14 cellular contexts compared by ENCODE assay signal in the genomic region with DNA sequence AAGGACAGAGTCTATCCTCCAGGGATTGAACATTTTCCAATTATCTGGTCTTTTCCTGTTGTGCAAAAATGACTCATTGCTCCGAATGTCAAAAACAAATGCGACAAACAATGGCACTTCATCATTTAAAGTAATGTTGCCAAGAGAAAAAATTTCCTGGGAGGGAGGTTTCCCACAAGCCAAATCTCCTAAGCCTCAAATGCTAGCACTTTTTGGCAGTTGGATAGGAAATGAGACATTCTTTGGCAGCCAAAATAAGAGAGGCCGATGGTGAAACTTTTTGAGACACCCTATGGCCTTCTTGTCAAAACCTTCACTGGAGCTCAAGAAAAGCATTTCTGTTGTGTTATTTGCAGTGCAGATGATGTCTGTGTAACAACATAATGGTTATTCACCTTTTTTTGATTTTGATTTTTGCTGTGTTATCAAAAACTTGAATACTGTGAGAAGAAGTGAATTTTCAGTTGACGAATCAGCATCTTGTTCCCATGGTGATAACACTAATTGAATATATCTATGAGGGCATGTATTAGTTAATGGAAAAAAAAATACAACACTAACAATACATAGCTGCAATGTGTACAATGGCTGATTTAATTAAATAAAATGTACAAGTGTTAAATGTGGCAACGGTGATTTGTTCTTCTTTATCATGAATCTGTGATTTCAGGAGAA.
DNase-seq lines count a peak whose midpoint lies in the region; ATAC-seq and TF ChIP-seq lines count a peak whose summit lies in the region.
"Had no signal": no experiment of that assay in that cellular context is flagged by ENCODE, and none has a peak within 500 bp of the region (broad histone marks: within the 10 kb centered on the region; RNA-seq: fewer than 3 reads in every experiment).

No MANE protein-coding gene starts in this region.

- DNase-seq in BJ (ENCODE audit: low read depth) = peak; percentile 53
- DNase-seq in fibroblast of peridontal ligament (ENCODE audit: extremely low read depth) = peak; percentile 94
- DNase-seq in NCI-H1417 (lab: John Stamatoyannopoulos, UW) = no peak
- DNase-seq in NOMO-1 treated with dmso at 0.1 percent for 144 hours (lab: John Stamatoyannopoulos, UW; ENCODE audit: unreplicated experiment) = no peak
- no peak for DNase-seq in activated CD4-positive, alpha-beta T cell treated with anti-CD3 and anti-CD28 coated beads, Interleukin-2, amount 10 ng/mL, durations not matched to agents 24 days and 14 days
- DNase-seq: activated T-cell treated with anti-CD3 and anti-CD28 coated beads for 4 hours, NCI-H1048, upper lobe of left lung had no signal

- H3K9me3 Mint-ChIP-seq in activated CD4-positive, alpha-beta T cell treated with anti-CD3 and anti-CD28 coated beads, Interleukin-2, amount 10 ng/mL, durations not matched to agents 24 days and 14 days = peaks cover 9% of the 10 kb centered on the region
- H3K9me3 Mint-ChIP-seq: central memory CD8-positive, alpha-beta T cell; neural crest cell had no signal

- POLR2A ChIA-PET in BJ (lab: Charles Lee) = no interaction called here

- H3K27ac Mint-ChIP-seq in activated CD4-positive, alpha-beta T cell treated with anti-CD3 and anti-CD28 coated beads, Interleukin-2, amount 10 ng/mL, durations not matched to agents 24 days and 14 days = no peak overlapping the region

- H3K36me3 ChIP-seq in BJ (ENCODE audit: control insufficient read depth, insufficient read depth, low read length) = no peaks in the 10 kb centered on the region
- no peaks in the 10 kb centered on the region for H3K36me3 ChIP-seq in parathyroid adenoma (ENCODE audit: control insufficient read depth, insufficient read depth, low read length)
- H3K36me3 ChIP-seq: upper lobe of left lung had no signal

- H3K27me3 Mint-ChIP-seq in activated CD4-positive, alpha-beta T cell treated with anti-CD3 and anti-CD28 coated beads, Interleukin-2, amount 10 ng/mL, durations not matched to agents 24 days and 14 days = peaks cover 14% of the 10 kb centered on the region

- peak; percentile 53 for ATAC-seq in SK-N-SH treated with all-trans-retinoic acid at 6 μM for 48 hours
- no peak for ATAC-seq in activated CD4-positive, CD25-positive, alpha-beta regulatory T cell treated with anti-CD3 and anti-CD28 coated beads, Interleukin-2, amount 50 U/mL, for 24 hours
- ATAC-seq: GM12878 had no signal

- H3K9me3 ChIP-seq in parathyroid adenoma (ENCODE audit: control insufficient read depth, low read length) = no peaks in the 10 kb centered on the region
- H3K9me3 ChIP-seq: upper lobe of left lung had no signal

- H3K4me3 Mint-ChIP-seq in activated CD4-positive, alpha-beta T cell treated with anti-CD3 and anti-CD28 coated beads, Interleukin-2, amount 10 ng/mL, durations not matched to agents 24 days and 14 days = no peak overlapping the region
- H3K4me3 Mint-ChIP-seq: central memory CD8-positive, alpha-beta T cell; neural crest cell had no signal

- peak overlapping the region; percentile 12 for H3K27ac ChIP-seq in parathyroid adenoma

- CTCF ChIA-PET in BJ (lab: Yijun Ruan, JAX) = interaction anchor here (1.3 kb wide), 1 partner anchor 8 kb away, joined by 3 read pairs; no protein-coding TSS in a partner anchor

- H3K36me3 Mint-ChIP-seq in activated CD4-positive, alpha-beta T cell treated with anti-CD3 and anti-CD28 coated beads, Interleukin-2, amount 10 ng/mL, durations not matched to agents 24 days and 14 days (ENCODE audit: low read depth) = no peaks in the 10 kb centered on the region

- peaks cover 9% of the 10 kb centered on the region for H3K4me1 Mint-ChIP-seq in activated CD4-positive, alpha-beta T cell treated with anti-CD3 and anti-CD28 coated beads, Interleukin-2, amount 10 ng/mL, durations not matched to agents 24 days and 14 days
- H3K4me1 Mint-ChIP-seq: central memory CD8-positive, alpha-beta T cell; neural crest cell had no signal

- TF ChIP-seq CTCF in BJ (IDR thresholded peaks at IDR 0.05; ENCODE audit: insufficient read depth, low read depth, low read length) (no peak), parathyroid adenoma (IDR thresholded peaks at IDR 0.05) (no peak)

- no peaks in the 10 kb centered on the region for H3K79me2 ChIP-seq in parathyroid adenoma

- H2AFZ ChIP-seq in parathyroid adenoma = no peak overlapping the region

- H3K4me1 ChIP-seq in parathyroid adenoma = no peaks in the 10 kb centered on the region

- no peak overlapping the region for H3K9ac ChIP-seq in parathyroid adenoma

- no peak overlapping the region for H3K4me2 ChIP-seq in parathyroid adenoma (ENCODE audit: low read length)

- intact Hi-C loops in activated CD4-positive, alpha-beta T cell treated with anti-CD3 and anti-CD28 coated beads, Interleukin-2, amount 10 ng/mL, durations not matched to agents 24 days and 14 days (cut with micrococcal nuclease) = no loop called here

- H3K27me3 ChIP-seq in BJ (ENCODE audit: control insufficient read depth, insufficient read depth, low read length) (no peaks in the 10 kb centered on the region), parathyroid adenoma (ENCODE audit: control insufficient read depth, insufficient read depth, low read length) (no peaks in the 10 kb centered on the region)
- H3K27me3 ChIP-seq: upper lobe of left lung had no signal

- no peak overlapping the region for H3K4me3 ChIP-seq in BJ (ENCODE audit: low read depth, low read length)
- no peak overlapping the region for H3K4me3 ChIP-seq in parathyroid adenoma (ENCODE audit: low read depth, low read length)
- H3K4me3 ChIP-seq: GM12878, upper lobe of left lung had no signal

TF ChIP-seq in SK-N-SH treated with all-trans-retinoic acid at 6 μM for 48 hours, 23 proteins besides CTCF, POLR2A, EP300 and RAD21:
- no peak for TF ChIP-seq ESRRG (CRISPR knock-in tag; IDR thresholded peaks at IDR 0.05)
- TF ChIP-seq OSR1 (CRISPR knock-in tag; IDR thresholded peaks at IDR 0.05) = no peak
- TF ChIP-seq, protein P1, sequence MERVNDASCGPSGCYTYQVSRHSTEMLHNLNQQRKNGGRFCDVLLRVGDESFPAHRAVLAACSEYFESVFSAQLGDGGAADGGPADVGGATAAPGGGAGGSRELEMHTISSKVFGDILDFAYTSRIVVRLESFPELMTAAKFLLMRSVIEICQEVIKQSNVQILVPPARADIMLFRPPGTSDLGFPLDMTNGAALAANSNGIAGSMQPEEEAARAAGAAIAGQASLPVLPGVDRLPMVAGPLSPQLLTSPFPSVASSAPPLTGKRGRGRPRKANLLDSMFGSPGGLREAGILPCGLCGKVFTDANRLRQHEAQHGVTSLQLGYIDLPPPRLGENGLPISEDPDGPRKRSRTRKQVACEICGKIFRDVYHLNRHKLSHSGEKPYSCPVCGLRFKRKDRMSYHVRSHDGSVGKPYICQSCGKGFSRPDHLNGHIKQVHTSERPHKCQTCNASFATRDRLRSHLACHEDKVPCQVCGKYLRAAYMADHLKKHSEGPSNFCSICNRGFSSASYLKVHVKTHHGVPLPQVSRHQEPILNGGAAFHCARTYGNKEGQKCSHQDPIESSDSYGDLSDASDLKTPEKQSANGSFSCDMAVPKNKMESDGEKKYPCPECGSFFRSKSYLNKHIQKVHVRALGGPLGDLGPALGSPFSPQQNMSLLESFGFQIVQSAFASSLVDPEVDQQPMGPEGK (CRISPR knock-in tag; IDR thresholded peaks at IDR 0.05; ENCODE audit: borderline replicate concordance) = peak; percentile 55; the same call in 1 of the 2 replicates
- peak; percentile 25; the same call in 1 of the 2 replicates for TF ChIP-seq ISL1 (CRISPR knock-in tag; IDR thresholded peaks at IDR 0.05)
- TF ChIP-seq SNAI2 (CRISPR knock-in tag; IDR thresholded peaks at IDR 0.05) = no peak
- TF ChIP-seq ZNF70 (CRISPR knock-in tag; IDR thresholded peaks at IDR 0.05) = no peak
- TF ChIP-seq, protein P2, sequence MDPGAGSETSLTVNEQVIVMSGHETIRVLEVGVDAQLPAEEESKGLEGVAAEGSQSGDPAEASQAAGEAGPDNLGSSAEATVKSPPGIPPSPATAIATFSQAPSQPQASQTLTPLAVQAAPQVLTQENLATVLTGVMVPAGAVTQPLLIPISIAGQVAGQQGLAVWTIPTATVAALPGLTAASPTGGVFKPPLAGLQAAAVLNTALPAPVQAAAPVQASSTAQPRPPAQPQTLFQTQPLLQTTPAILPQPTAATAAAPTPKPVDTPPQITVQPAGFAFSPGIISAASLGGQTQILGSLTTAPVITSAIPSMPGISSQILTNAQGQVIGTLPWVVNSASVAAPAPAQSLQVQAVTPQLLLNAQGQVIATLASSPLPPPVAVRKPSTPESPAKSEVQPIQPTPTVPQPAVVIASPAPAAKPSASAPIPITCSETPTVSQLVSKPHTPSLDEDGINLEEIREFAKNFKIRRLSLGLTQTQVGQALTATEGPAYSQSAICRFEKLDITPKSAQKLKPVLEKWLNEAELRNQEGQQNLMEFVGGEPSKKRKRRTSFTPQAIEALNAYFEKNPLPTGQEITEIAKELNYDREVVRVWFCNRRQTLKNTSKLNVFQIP (CRISPR knock-in tag; IDR thresholded peaks at IDR 0.05; ENCODE audit: borderline replicate concordance, low read depth) = no peak
- TF ChIP-seq, protein P3, sequence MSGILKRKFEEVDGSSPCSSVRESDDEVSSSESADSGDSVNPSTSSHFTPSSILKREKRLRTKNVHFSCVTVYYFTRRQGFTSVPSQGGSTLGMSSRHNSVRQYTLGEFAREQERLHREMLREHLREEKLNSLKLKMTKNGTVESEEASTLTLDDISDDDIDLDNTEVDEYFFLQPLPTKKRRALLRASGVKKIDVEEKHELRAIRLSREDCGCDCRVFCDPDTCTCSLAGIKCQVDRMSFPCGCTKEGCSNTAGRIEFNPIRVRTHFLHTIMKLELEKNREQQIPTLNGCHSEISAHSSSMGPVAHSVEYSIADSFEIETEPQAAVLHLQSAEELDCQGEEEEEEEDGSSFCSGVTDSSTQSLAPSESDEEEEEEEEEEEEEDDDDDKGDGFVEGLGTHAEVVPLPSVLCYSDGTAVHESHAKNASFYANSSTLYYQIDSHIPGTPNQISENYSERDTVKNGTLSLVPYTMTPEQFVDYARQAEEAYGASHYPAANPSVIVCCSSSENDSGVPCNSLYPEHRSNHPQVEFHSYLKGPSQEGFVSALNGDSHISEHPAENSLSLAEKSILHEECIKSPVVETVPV (CRISPR knock-in tag; IDR thresholded peaks at IDR 0.05) = no peak
- TF ChIP-seq TOX (CRISPR knock-in tag; IDR thresholded peaks at IDR 0.05; ENCODE audit: borderline replicate concordance) = peak; percentile 38; the same call in 1 of the 2 replicates
- TF ChIP-seq ZNF8 (CRISPR knock-in tag; IDR thresholded peaks at IDR 0.05) = no peak

Comparison
In these comparisons a context has a peak if more than half of its experiments do, and no peak if none do; other contexts are left out.
1. DNase-seq: peak in BJ (single experiment) and fibroblast of peridontal ligament (single experiment); none in NCI-H1417 (0 of 3), NOMO-1 treated with dmso at 0.1 percent for 144 hours (single experiment) and activated CD4-positive, alpha-beta T cell treated with anti-CD3 and anti-CD28 coated beads, Interleukin-2, amount 10 ng/mL, durations not matched to agents 24 days and 14 days (single experiment).